Comparison of ENCODE assay signal across 18 cellular contexts in the genomic region with DNA sequence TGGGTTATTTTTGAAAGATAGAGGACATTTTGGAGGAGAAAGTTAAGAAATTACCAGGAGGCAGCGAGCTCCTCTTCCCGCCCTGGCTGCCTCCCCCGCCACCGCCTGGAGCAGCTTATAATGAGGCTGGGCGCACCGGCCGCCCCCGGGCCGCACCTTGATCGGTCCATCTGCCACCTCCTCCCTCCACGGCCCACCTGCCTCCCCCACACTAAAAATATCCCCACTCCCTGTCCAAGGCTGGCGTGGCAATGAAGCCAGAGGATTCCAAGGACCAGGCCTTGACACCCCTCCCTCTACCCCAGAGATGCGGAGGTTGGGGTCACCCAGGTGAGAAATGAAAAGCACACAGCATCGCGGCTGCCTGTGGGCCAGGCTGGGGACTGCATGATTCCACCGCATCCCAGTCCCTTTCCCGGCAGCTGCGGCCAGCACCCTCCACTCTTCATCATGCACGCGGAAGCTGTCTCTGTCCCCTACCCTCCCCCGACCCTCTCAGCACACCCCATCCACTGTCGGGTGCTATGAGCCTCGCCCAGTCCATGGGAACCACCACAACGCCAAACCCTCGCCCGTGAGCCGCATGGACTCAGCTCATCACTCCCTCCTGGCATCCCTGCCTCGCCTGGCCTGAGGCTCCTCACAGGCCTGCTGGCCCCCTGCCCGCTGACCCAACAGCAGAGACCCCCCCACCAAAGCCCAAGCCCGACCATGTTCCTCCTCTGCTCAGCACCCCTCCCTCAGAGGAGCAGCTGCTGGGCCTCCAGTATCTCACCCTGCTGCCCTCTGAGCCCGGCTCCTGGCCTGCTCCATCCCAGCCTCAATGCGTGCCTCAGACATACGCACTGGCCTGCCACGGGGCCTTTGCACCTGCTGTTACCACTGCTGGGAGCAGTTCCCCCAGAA. TPM values are rescaled to one million over a fixed set of nuclear protein-coding genes. Genes with fewer than 3 reads are reported as not detected.
"Had no signal": no experiment of that assay in that cellular context is flagged by ENCODE, and none has a peak within 500 bp of the region (broad histone marks: within the 10 kb centered on the region; RNA-seq: fewer than 3 reads in every experiment).

No MANE protein-coding gene starts in this region.

- ATAC-seq: activated T-helper 17 cell treated with anti-CD3 and anti-CD28 coated beads, Interleukin-2, amount 50 U/mL, for 72 hours; left colon had no signal

- H3K9me3 ChIP-seq: tibial artery had no signal

- DNase-seq: activated CD4-positive, alpha-beta T cell treated with anti-CD3 and anti-CD28 coated beads for 48 hours; activated naive CD4-positive, alpha-beta T cell treated with anti-CD3 and anti-CD28 coated beads, Interleukin-2, amount 50 U/mL, for 16 hours; activated T-cell treated with anti-CD3 and anti-CD28 coated beads for 4 hours; amniotic stem cell; brain microvascular endothelial cell; cerebellar nuclear complex; dermis blood vessel endothelial cell; endodermal cell; erythroblast; immature natural killer cell; left colon; tibial artery had no signal

- H3K27me3 Mint-ChIP-seq: activated T-helper 17 cell treated with anti-CD3 and anti-CD28 coated beads, Interleukin-2, amount 50 U/mL, for 72 hours had no signal

- H3K36me3 Mint-ChIP-seq: immature natural killer cell had no signal

- H3K36me3 ChIP-seq: brain microvascular endothelial cell, tibial artery had no signal

- H3K4me1 ChIP-seq: tibial artery had no signal

- H3K4me1 Mint-ChIP-seq: activated T-helper 17 cell treated with anti-CD3 and anti-CD28 coated beads, Interleukin-2, amount 50 U/mL, for 72 hours; endodermal cell; immature natural killer cell had no signal

- H3K4me3 Mint-ChIP-seq: activated T-helper 17 cell treated with anti-CD3 and anti-CD28 coated beads, Interleukin-2, amount 50 U/mL, for 72 hours; endodermal cell; immature natural killer cell; nephron had no signal

- H3K4me3 ChIP-seq: tibial artery had no signal

- H3K9me3 Mint-ChIP-seq: activated T-helper 17 cell treated with anti-CD3 and anti-CD28 coated beads, Interleukin-2, amount 50 U/mL, for 72 hours; endodermal cell; immature natural killer cell; nephron had no signal

- H3K27me3 ChIP-seq: brain microvascular endothelial cell had no signal

- H3K27ac Mint-ChIP-seq: activated T-helper 17 cell treated with anti-CD3 and anti-CD28 coated beads, Interleukin-2, amount 50 U/mL, for 72 hours; endodermal cell; immature natural killer cell; nephron had no signal

- H3K27ac ChIP-seq: brain microvascular endothelial cell, tibial artery had no signal

RNA-seq across cellular contexts. Expression of a gene that starts 51.9 kb away (rescaled TPM):
- total RNA-seq: activated CD8-positive, alpha-beta memory T cell treated with anti-CD3 and anti-CD28 coated beads for 36 hours; activated T-helper 17 cell treated with anti-CD3 and anti-CD28 coated beads, Interleukin-2, amount 50 U/mL, for 72 hours; dermis blood vessel endothelial cell; endodermal cell; glomerular endothelial cell; left colon; osteocyte; skeletal muscle tissue had no signal
- polyA plus RNA-seq: immature natural killer cell had no signal
